ENCODE assay signal across 8 cellular contexts in genomic region chr16:73058221-73058615, GRCh38. TPM values are rescaled to one million over a fixed set of nuclear protein-coding genes. Genes with fewer than 3 reads are reported as not detected.
DNase-seq lines count a peak whose midpoint lies in the region; ATAC-seq, FAIRE-seq and TF ChIP-seq lines count a peak whose summit lies in the region.

No MANE protein-coding gene starts in this region.

- no TSS peak for BruUV-seq in K562 (replicated peaks; lab: Mats Ljungman, UMichigan)

- H4K20me1 ChIP-seq in K562 (replicated peaks; ENCODE audit: control insufficient read depth, insufficient read depth, low read length), result 0 out of 2 replicates have a peak, but pooled peaks cover under 1% of the 10 kb centered on the region

- no peak for FAIRE-seq in K562 (lab: Jason Lieb, UNC)

- H3K27ac ChIP-seq in HEK293 (ENCODE audit: extremely low read depth, low read depth, low read length) (peak overlapping the region; percentile 96), K562 (ENCODE audit: extremely low read depth, low read depth, low read length) (no peak overlapping the region), testis (peak overlapping the region; percentile 65 to 94)

- no peak for TF ChIP-seq EP300 in K562 (IDR thresholded peaks at IDR 0.05; ENCODE audit: low read length)

- no peaks in the 10 kb centered on the region for H3K79me2 ChIP-seq in K562 (ENCODE audit: control insufficient read depth, insufficient read depth, low read length)

- peak; percentile 46 for DNase-seq in stimulated activated CD4-positive, alpha-beta T cell treated with anti-CD3 and anti-CD28 coated beads, Interleukin-15, amount 100 ng/mL, for 24 hours
- no peak for DNase-seq in stimulated activated CD4-positive, alpha-beta T cell treated with anti-CD3 and anti-CD28 coated beads, Interleukin-12 subunit alpha, Interleukin-12 subunit beta, amount 100 ng/mL, for 4 hours
- peak; percentile 59 for DNase-seq in NAMALWA (ENCODE audit: low spot score)
- peak; percentile 29 to 35 (median 32) for DNase-seq in K562 (ENCODE audit: extremely low read depth in 1 of 4, low spot score in 3 of 4)
- peak in 1 of 2 donors; percentile 66 for DNase-seq in left colon
- no peak for DNase-seq in testis
- no peak for DNase-seq in KG1 (lab: John Stamatoyannopoulos, UW)

- H2AFZ ChIP-seq in K562 (ENCODE audit: low read depth, low read length), result no peak overlapping the region

- POLR2A ChIA-PET in HEK293 (lab: Yijun Ruan, JAX) (interaction anchor here (1.1 to 1.2 kb wide), 2 partner anchors 12 to 119 kb away, joined by 3 to 5 read pairs; no protein-coding TSS in a partner anchor), K562 (lab: Yijun Ruan, JAX) (interaction anchor here (1.1 kb wide), 1 partner anchor 23 kb away, joined by 3 read pairs; no protein-coding TSS in a partner anchor)

- H3K9me1 ChIP-seq in K562 (ENCODE audit: control insufficient read depth, insufficient read depth, low read length), result no peaks in the 10 kb centered on the region

- TF ChIP-seq RAD21 in K562 (CRISPR knock-in tag; conservative IDR thresholded peaks at IDR 0.05 in 1 of 2, IDR thresholded peaks at IDR 0.05 in 1 of 2), result no peak

- H3K36me3 ChIP-seq in HEK293 (ENCODE audit: control insufficient read depth in 2 of 2, insufficient read depth in 1 of 2, low read length in 2 of 2) (no peaks in the 10 kb centered on the region), K562 (ENCODE audit: control insufficient read depth, insufficient read depth, low read length) (no peaks in the 10 kb centered on the region), testis (ENCODE audit: low read depth, missing control alignments) (no peaks in the 10 kb centered on the region)

- peaks cover 43% of the 10 kb centered on the region for H3K4me1 ChIP-seq in HEK293 (ENCODE audit: control insufficient read depth, insufficient read depth, low read length)
- H3K4me1 ChIP-seq in K562 (replicated peaks in 1 of 2; ENCODE audit: control insufficient read depth in 2 of 2, insufficient read depth in 2 of 2, low read length in 2 of 2), result peaks cover 0 to 17% of the 10 kb centered on the region in 2 experiments; a peak in 2 of 5 replicates
- H3K4me1 ChIP-seq in testis, result peaks cover 12% of the 10 kb centered on the region

- H3K4me3 ChIP-seq in HEK293 (ENCODE audit: low read depth, low read length), result peak overlapping the region; percentile 68
- H3K4me3 ChIP-seq in K562, result peak overlapping the region; percentile 41
- H3K4me3 ChIP-seq in testis, result peak overlapping the region; percentile 76 to 80

- in situ Hi-C loops in K562 (cut with MboI), result no loop called here

- H3K9me3 ChIP-seq in HEK293 (ENCODE audit: control insufficient read depth, insufficient read depth, low read depth, low read length) (no peaks in the 10 kb centered on the region), K562 (replicated peaks; ENCODE audit: control insufficient read depth, insufficient read depth, low read depth, low read length) (no peaks in the 10 kb centered on the region), testis (no peaks in the 10 kb centered on the region)

- 0% methylated on average over 6 of the region's 61 CpGs for WGBS in K562 (ENCODE audit: insufficient coverage, low coverage, missing lambda C conversion rate)
- 0 to 1% methylated on average over 37 to 60 of the region's 61 CpGs for WGBS in testis, 2 donors

- intact Hi-C loops in K562 (cut with micrococcal nuclease), result no loop called here
- intact Hi-C loops in left colon (cut with DNase I, micrococcal nuclease), result no loop called here
- intact Hi-C loops in testis (cut with DNase I; ENCODE audit: low total_unique reads), result loop anchor here (5.0 kb wide), 1 partner anchor 121 kb away; no protein-coding TSS in a partner anchor

- ATAC-seq in K562 (0 out of 3 replicates have a peak, but pooled peaks have one; percentile 42), left colon (peak; percentile 50)

- TF ChIP-seq CTCF in HEK293 (tag by site-specific recombination; IDR thresholded peaks at IDR 0.05), result no peak
- no peak for TF ChIP-seq CTCF in K562 (IDR thresholded peaks at IDR 0.05 in 2 of 3, conservative IDR thresholded peaks at IDR 0.05 in 1 of 3; ENCODE audit: insufficient read depth in 2 of 3, low read depth in 1 of 3, low read length in 3 of 3)
- TF ChIP-seq CTCF in testis (IDR thresholded peaks at IDR 0.05), result no peak

- no peak overlapping the region for H3K9ac ChIP-seq in K562 (ENCODE audit: insufficient read depth in 1 of 2, low read depth in 2 of 2, low read length in 2 of 2)

- peaks cover 28 to 30% of the 10 kb centered on the region in 2 experiments for H3K27me3 ChIP-seq in K562 (ENCODE audit: control insufficient read depth in 2 of 2, insufficient read depth in 2 of 2, low read length in 2 of 2)
- H3K27me3 ChIP-seq in testis, result no peaks in the 10 kb centered on the region

- no peak overlapping the region for H3K4me2 ChIP-seq in K562 (ENCODE audit: insufficient read depth, low read length)

- CTCF ChIA-PET in HEK293 (lab: Yijun Ruan, JAX), result interaction anchor here (0.6 to 0.8 kb wide), 4 partner anchors 27 to 559 kb away, joined by 3 to 6 read pairs (median 3); no protein-coding TSS in a partner anchor
- CTCF ChIA-PET in K562 (lab: Yijun Ruan, JAX; ENCODE audit: low intra/inter-chr PET ratio), result no interaction called here

- no peak for TF ChIP-seq POLR2A in K562 (conservative IDR thresholded peaks at IDR 0.05)
- TF ChIP-seq POLR2A in testis (IDR thresholded peaks at IDR 0.05), result no peak

TF ChIP-seq in HEK293, 187 proteins besides CTCF, POLR2A, EP300 and RAD21:
- TF ChIP-seq ZNF660 (tag by site-specific recombination; IDR thresholded peaks at IDR 0.05) (0 out of 2 replicates have a peak, but pooled peaks have one; percentile 10), ZNF513 (tag by site-specific recombination; IDR thresholded peaks at IDR 0.05) (peak; percentile 38; the same call in 1 of the 2 replicates), ZBTB8A (tag by site-specific recombination; IDR thresholded peaks at IDR 0.05) (peak; percentile 76), KLF8 (tag by site-specific recombination; IDR thresholded peaks at IDR 0.05) (0 out of 2 replicates have a peak, but pooled peaks have one; percentile 28), ZNF311 (tag by site-specific recombination; IDR thresholded peaks at IDR 0.05; ENCODE audit: borderline replicate concordance) (no peak), ZNF239 (tag by site-specific recombination; IDR thresholded peaks at IDR 0.05) (no peak)

TF ChIP-seq in K562, 482 proteins besides CTCF, POLR2A, EP300 and RAD21:
- TF ChIP-seq ZNF239 (CRISPR knock-in tag; IDR thresholded peaks at IDR 0.05) (no peak), E2F6 (IDR thresholded peaks at IDR 0.05; ENCODE audit: borderline replicate concordance in 1 of 2, extremely low read depth in 1 of 2, insufficient read depth in 1 of 2, insufficient read length in 1 of 2, low read depth in 1 of 2, low read length in 1 of 2, poor library complexity in 1 of 2, severe bottlenecking in 1 of 2) (peak in 1 of 2 experiments; percentile 83)

RNA-seq across cellular contexts. Expression of gene ZFHX3, which starts 10.3 kb away (rescaled TPM):
- 0.12 and 0.19 TPM in 2 replicates for total RNA-seq in K562 (2011; cell fraction: chromatin; rRNA removed; ENCODE audit: low replicate concordance)
- under 0.01 and 0.17 TPM in 2 replicates for total RNA-seq in K562 (2011; cell fraction: nucleolus; rRNA removed)
- total RNA-seq in K562 (2011; cell fraction: nucleoplasm; rRNA removed), result 0.07 and 0.15 TPM in 2 replicates
- total RNA-seq in K562 (2014; rRNA removed) (not detected in 2 replicates), K562 (2014; rRNA removed; fragmentation: Illumina TruSeq; extraction: Trizol) (not detected in 2 replicates), K562 (2015; rRNA removed; fragmentation: Illumina TruSeq; extraction: Trizol) (not detected in 2 replicates), K562 (2021) (0.07 and 0.11 TPM in 2 replicates), left colon (10 to 100 TPM; 12.5 to 18.0 TPM), testis (10 to 100 TPM; 15.7 to 19.9 TPM)
- polyA plus RNA-seq in K562 (2011; rRNA removed) (0.01 TPM in 2 replicates), K562 (2014; fragmentation: Illumina TruSeq; extraction: Trizol) (0.01 TPM in 1 of 2 replicates, not detected in the other), K562 (2014; fragmentation: Nextera tagmentation; extraction: Ambion mirVana) (under 1 TPM; 0.06 to 0.23 TPM), K562 (2014; rRNA removed) (0.05 TPM in 1 of 2 replicates, not detected in the other), testis (ENCODE audit: insufficient read depth, low read depth, low replicate concordance) (3.3 TPM)
- 0.01 TPM in 2 replicates for polyA plus RNA-seq in K562 (2011; cell fraction: cytosol; rRNA removed)
- 0.03 and 0.04 TPM in 2 replicates for polyA plus RNA-seq in K562 (2011; cell fraction: nucleus; rRNA removed)
- 0.51 and 0.76 TPM in 2 replicates for polyA plus RNA-seq in K562 (2012)
- polyA minus RNA-seq in K562 (2011; rRNA and poly(A)+ RNA removed), result 0.03 and 0.07 TPM in 2 replicates
- 0.09 and 0.10 TPM in 2 replicates for polyA minus RNA-seq in K562 (2011; cell fraction: cytosol; rRNA and poly(A)+ RNA removed)
- polyA minus RNA-seq in K562 (2011; cell fraction: nucleus; rRNA and poly(A)+ RNA removed), result 0.11 and 0.13 TPM in 2 replicates

Comparison
In these comparisons a context has a peak if more than half of its experiments do, and no peak if none do; other contexts are left out.
1. DNase-seq: peak in stimulated activated CD4-positive, alpha-beta T cell treated with anti-CD3 and anti-CD28 coated beads, Interleukin-15, amount 100 ng/mL, for 24 hours (single experiment), NAMALWA (single experiment) and K562 (4 of 4); none in stimulated activated CD4-positive, alpha-beta T cell treated with anti-CD3 and anti-CD28 coated beads, Interleukin-12 subunit alpha, Interleukin-12 subunit beta, amount 100 ng/mL, for 4 hours (single experiment), testis (single experiment) and KG1 (single experiment).
2. RNA of gene ZFHX3, which starts 10.3 kb away (total RNA-seq): 15.7 to 19.9 TPM in testis and 12.5 to 18.0 TPM in left colon; under 0.01 to 0.19 TPM in K562; every median in the first group is over 10 times any median in the second.
3. Peak in every context shown above with its lines, with median percentiles within 50 percentile points of each other: H3K4me3 ChIP-seq.